1 cellular context compared by ENCODE assay signal in the genomic region with DNA sequence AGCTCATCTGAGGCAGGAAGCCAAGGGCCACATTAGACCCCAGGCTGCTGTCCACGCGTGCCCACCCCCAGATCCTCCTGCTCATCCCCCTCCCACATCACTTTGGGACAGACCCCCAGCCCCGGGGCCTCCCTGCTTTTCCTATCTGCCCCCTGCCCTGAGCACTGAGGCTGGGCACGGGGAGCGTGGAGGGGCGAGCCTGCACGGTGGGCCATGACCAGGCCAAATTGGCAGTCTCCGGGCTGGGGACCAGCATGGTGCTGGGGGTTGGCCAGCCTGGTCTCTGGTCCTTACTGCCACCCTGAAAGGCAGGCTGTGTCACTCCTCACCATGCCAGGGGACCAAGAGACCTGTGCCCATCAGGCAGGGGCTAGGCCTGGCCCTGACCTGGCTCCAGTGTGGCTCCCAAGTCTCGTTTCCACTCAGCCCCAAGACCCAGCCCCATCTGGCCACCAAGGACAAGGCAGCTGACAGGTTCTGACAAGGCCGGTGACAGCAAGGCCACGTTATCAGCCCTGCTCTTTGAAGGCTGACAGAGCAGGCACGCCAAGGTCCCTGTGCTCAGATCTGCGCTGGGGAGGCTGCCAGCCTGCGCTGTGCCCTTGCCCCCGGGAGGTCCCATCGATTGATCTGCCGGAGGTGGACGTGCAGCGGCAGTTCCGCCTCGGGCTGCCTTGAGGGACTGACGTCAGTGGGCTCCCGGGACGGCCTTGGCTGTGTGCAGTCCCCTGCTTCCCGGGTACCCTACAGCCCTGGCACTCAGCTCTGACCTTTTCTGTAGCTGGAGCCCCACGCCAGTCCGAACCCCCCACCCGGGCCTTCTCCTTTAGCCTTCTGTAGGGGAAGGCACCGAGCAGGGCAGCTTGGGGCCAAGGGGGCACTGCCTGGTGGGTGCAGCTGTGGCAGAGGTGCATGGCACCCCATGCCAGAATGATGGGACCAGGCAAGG.
TF ChIP-seq lines count a peak whose summit lies in the region.

No MANE protein-coding gene starts in this region.

TF ChIP-seq in HepG2, 621 proteins besides CTCF, POLR2A, EP300 and RAD21 (continued from another document and continues in another):
- TF ChIP-seq, protein P1, sequence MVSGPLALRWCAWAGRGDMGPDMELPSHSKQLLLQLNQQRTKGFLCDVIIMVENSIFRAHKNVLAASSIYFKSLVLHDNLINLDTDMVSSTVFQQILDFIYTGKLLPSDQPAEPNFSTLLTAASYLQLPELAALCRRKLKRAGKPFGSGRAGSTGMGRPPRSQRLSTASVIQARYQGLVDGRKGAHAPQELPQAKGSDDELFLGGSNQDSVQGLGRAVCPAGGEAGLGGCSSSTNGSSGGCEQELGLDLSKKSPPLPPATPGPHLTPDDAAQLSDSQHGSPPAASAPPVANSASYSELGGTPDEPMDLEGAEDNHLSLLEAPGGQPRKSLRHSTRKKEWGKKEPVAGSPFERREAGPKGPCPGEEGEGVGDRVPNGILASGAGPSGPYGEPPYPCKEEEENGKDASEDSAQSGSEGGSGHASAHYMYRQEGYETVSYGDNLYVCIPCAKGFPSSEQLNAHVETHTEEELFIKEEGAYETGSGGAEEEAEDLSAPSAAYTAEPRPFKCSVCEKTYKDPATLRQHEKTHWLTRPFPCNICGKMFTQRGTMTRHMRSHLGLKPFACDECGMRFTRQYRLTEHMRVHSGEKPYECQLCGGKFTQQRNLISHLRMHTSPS (CRISPR knock-in tag; IDR thresholded peaks at IDR 0.05; ENCODE audit: low read depth) = peak; percentile 100
- TF ChIP-seq, protein P2, sequence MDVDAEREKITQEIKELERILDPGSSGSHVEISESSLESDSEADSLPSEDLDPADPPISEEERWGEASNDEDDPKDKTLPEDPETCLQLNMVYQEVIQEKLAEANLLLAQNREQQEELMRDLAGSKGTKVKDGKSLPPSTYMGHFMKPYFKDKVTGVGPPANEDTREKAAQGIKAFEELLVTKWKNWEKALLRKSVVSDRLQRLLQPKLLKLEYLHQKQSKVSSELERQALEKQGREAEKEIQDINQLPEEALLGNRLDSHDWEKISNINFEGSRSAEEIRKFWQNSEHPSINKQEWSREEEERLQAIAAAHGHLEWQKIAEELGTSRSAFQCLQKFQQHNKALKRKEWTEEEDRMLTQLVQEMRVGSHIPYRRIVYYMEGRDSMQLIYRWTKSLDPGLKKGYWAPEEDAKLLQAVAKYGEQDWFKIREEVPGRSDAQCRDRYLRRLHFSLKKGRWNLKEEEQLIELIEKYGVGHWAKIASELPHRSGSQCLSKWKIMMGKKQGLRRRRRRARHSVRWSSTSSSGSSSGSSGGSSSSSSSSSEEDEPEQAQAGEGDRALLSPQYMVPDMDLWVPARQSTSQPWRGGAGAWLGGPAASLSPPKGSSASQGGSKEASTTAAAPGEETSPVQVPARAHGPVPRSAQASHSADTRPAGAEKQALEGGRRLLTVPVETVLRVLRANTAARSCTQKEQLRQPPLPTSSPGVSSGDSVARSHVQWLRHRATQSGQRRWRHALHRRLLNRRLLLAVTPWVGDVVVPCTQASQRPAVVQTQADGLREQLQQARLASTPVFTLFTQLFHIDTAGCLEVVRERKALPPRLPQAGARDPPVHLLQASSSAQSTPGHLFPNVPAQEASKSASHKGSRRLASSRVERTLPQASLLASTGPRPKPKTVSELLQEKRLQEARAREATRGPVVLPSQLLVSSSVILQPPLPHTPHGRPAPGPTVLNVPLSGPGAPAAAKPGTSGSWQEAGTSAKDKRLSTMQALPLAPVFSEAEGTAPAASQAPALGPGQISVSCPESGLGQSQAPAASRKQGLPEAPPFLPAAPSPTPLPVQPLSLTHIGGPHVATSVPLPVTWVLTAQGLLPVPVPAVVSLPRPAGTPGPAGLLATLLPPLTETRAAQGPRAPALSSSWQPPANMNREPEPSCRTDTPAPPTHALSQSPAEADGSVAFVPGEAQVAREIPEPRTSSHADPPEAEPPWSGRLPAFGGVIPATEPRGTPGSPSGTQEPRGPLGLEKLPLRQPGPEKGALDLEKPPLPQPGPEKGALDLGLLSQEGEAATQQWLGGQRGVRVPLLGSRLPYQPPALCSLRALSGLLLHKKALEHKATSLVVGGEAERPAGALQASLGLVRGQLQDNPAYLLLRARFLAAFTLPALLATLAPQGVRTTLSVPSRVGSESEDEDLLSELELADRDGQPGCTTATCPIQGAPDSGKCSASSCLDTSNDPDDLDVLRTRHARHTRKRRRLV (CRISPR knock-in tag; IDR thresholded peaks at IDR 0.05) = peak; percentile 73
- TF ChIP-seq ZNF780A (CRISPR knock-in tag; IDR thresholded peaks at IDR 0.05) (no peak), ZFP1 (CRISPR knock-in tag; IDR thresholded peaks at IDR 0.05) (0 out of 2 replicates have a peak, but pooled peaks have one; percentile 52), ATM (IDR thresholded peaks at IDR 0.05; ENCODE audit: borderline replicate concordance) (no peak), ZNF678 (CRISPR knock-in tag; IDR thresholded peaks at IDR 0.05) (no peak), MAFF (IDR thresholded peaks at IDR 0.05; ENCODE audit: low read depth, low read length) (no peak), FOSL1 (CRISPR knock-in tag; IDR thresholded peaks at IDR 0.05; ENCODE audit: borderline replicate concordance) (no peak), RARA (CRISPR knock-in tag; IDR thresholded peaks at IDR 0.05) (peak; percentile 96), THYN1 (CRISPR knock-in tag; IDR thresholded peaks at IDR 0.05; ENCODE audit: borderline replicate concordance, low read depth) (no peak), HNRNPH1 (optimal IDR thresholded peaks at IDR 0.05; ENCODE audit: low read depth, low read length) (no peak), ZNF766 (CRISPR knock-in tag; IDR thresholded peaks at IDR 0.05; ENCODE audit: borderline replicate concordance) (peak; percentile 68; the same call in 1 of the 2 replicates), MXI1 (IDR thresholded peaks at IDR 0.05; ENCODE audit: borderline replicate concordance, low read depth, low read length) (peak; percentile 86; the same call in 1 of the 3 replicates), ZNF292 (CRISPR knock-in tag; IDR thresholded peaks at IDR 0.05; ENCODE audit: borderline replicate concordance, low read depth) (peak; percentile 99), SOX13 (IDR thresholded peaks at IDR 0.05) (no peak), SOX13 (CRISPR knock-in tag; conservative IDR thresholded peaks at IDR 0.05 in 1 of 2, IDR thresholded peaks at IDR 0.05 in 1 of 2) (peak in 1 of 2 experiments; percentile 75; a peak in 2 of 4 replicates), ZFP62 (CRISPR knock-in tag; IDR thresholded peaks at IDR 0.05) (peak; percentile 66; the same call in 1 of the 2 replicates), ARHGAP35 (CRISPR knock-in tag; IDR thresholded peaks at IDR 0.05; ENCODE audit: borderline replicate concordance) (peak; percentile 73), NR2F6 (IDR thresholded peaks at IDR 0.05) (peak; percentile 92), NR2F6 (CRISPR knock-in tag; IDR thresholded peaks at IDR 0.05) (peak; percentile 96), ZSCAN9 (CRISPR knock-in tag; IDR thresholded peaks at IDR 0.05; ENCODE audit: borderline replicate concordance) (peak; percentile 74; the same call in 1 of the 2 replicates), ZNF616 (CRISPR knock-in tag; IDR thresholded peaks at IDR 0.05; ENCODE audit: low read depth) (no peak; the same call in 1 of the 2 replicates), ZNF891 (CRISPR knock-in tag; IDR thresholded peaks at IDR 0.05) (peak; percentile 92), ZMYM3 (CRISPR knock-in tag; IDR thresholded peaks at IDR 0.05) (peak; percentile 92), CEBPG (CRISPR knock-in tag; IDR thresholded peaks at IDR 0.05) (peak; percentile 45), ZSCAN20 (CRISPR knock-in tag; IDR thresholded peaks at IDR 0.05; ENCODE audit: borderline replicate concordance) (no peak)
- TF ChIP-seq, protein P3, sequence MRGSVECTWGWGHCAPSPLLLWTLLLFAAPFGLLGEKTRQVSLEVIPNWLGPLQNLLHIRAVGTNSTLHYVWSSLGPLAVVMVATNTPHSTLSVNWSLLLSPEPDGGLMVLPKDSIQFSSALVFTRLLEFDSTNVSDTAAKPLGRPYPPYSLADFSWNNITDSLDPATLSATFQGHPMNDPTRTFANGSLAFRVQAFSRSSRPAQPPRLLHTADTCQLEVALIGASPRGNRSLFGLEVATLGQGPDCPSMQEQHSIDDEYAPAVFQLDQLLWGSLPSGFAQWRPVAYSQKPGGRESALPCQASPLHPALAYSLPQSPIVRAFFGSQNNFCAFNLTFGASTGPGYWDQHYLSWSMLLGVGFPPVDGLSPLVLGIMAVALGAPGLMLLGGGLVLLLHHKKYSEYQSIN (CRISPR knock-in tag; IDR thresholded peaks at IDR 0.05; ENCODE audit: borderline replicate concordance) = no peak
- TF ChIP-seq, protein P4, sequence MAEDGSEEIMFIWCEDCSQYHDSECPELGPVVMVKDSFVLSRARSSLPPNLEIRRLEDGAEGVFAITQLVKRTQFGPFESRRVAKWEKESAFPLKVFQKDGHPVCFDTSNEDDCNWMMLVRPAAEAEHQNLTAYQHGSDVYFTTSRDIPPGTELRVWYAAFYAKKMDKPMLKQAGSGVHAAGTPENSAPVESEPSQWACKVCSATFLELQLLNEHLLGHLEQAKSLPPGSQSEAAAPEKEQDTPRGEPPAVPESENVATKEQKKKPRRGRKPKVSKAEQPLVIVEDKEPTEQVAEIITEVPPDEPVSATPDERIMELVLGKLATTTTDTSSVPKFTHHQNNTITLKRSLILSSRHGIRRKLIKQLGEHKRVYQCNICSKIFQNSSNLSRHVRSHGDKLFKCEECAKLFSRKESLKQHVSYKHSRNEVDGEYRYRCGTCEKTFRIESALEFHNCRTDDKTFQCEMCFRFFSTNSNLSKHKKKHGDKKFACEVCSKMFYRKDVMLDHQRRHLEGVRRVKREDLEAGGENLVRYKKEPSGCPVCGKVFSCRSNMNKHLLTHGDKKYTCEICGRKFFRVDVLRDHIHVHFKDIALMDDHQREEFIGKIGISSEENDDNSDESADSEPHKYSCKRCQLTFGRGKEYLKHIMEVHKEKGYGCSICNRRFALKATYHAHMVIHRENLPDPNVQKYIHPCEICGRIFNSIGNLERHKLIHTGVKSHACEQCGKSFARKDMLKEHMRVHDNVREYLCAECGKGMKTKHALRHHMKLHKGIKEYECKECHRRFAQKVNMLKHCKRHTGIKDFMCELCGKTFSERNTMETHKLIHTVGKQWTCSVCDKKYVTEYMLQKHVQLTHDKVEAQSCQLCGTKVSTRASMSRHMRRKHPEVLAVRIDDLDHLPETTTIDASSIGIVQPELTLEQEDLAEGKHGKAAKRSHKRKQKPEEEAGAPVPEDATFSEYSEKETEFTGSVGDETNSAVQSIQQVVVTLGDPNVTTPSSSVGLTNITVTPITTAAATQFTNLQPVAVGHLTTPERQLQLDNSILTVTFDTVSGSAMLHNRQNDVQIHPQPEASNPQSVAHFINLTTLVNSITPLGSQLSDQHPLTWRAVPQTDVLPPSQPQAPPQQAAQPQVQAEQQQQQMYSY (CRISPR knock-in tag; IDR thresholded peaks at IDR 0.05) = no peak
- TF ChIP-seq, protein P5, sequence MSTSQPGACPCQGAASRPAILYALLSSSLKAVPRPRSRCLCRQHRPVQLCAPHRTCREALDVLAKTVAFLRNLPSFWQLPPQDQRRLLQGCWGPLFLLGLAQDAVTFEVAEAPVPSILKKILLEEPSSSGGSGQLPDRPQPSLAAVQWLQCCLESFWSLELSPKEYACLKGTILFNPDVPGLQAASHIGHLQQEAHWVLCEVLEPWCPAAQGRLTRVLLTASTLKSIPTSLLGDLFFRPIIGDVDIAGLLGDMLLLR (CRISPR knock-in tag; IDR thresholded peaks at IDR 0.05) = no peak
- TF ChIP-seq, protein P6, sequence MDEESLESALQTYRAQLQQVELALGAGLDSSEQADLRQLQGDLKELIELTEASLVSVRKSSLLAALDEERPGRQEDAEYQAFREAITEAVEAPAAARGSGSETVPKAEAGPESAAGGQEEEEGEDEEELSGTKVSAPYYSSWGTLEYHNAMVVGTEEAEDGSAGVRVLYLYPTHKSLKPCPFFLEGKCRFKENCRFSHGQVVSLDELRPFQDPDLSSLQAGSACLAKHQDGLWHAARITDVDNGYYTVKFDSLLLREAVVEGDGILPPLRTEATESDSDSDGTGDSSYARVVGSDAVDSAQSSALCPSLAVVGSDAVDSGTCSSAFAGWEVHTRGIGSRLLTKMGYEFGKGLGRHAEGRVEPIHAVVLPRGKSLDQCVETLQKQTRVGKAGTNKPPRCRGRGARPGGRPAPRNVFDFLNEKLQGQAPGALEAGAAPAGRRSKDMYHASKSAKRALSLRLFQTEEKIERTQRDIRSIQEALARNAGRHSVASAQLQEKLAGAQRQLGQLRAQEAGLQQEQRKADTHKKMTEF (CRISPR knock-in tag; IDR thresholded peaks at IDR 0.05) = peak; percentile 95
- TF ChIP-seq, protein P7, sequence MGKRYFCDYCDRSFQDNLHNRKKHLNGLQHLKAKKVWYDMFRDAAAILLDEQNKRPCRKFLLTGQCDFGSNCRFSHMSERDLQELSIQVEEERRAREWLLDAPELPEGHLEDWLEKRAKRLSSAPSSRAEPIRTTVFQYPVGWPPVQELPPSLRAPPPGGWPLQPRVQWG (CRISPR knock-in tag; IDR thresholded peaks at IDR 0.05; ENCODE audit: borderline replicate concordance, low read depth) = no peak
- TF ChIP-seq, protein P8, sequence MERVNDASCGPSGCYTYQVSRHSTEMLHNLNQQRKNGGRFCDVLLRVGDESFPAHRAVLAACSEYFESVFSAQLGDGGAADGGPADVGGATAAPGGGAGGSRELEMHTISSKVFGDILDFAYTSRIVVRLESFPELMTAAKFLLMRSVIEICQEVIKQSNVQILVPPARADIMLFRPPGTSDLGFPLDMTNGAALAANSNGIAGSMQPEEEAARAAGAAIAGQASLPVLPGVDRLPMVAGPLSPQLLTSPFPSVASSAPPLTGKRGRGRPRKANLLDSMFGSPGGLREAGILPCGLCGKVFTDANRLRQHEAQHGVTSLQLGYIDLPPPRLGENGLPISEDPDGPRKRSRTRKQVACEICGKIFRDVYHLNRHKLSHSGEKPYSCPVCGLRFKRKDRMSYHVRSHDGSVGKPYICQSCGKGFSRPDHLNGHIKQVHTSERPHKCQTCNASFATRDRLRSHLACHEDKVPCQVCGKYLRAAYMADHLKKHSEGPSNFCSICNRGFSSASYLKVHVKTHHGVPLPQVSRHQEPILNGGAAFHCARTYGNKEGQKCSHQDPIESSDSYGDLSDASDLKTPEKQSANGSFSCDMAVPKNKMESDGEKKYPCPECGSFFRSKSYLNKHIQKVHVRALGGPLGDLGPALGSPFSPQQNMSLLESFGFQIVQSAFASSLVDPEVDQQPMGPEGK (CRISPR knock-in tag; IDR thresholded peaks at IDR 0.05) = peak; percentile 99
- TF ChIP-seq, protein P9, sequence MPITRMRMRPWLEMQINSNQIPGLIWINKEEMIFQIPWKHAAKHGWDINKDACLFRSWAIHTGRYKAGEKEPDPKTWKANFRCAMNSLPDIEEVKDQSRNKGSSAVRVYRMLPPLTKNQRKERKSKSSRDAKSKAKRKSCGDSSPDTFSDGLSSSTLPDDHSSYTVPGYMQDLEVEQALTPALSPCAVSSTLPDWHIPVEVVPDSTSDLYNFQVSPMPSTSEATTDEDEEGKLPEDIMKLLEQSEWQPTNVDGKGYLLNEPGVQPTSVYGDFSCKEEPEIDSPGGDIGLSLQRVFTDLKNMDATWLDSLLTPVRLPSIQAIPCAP (CRISPR knock-in tag; IDR thresholded peaks at IDR 0.05; ENCODE audit: low read depth) = no peak
- TF ChIP-seq, protein P10, sequence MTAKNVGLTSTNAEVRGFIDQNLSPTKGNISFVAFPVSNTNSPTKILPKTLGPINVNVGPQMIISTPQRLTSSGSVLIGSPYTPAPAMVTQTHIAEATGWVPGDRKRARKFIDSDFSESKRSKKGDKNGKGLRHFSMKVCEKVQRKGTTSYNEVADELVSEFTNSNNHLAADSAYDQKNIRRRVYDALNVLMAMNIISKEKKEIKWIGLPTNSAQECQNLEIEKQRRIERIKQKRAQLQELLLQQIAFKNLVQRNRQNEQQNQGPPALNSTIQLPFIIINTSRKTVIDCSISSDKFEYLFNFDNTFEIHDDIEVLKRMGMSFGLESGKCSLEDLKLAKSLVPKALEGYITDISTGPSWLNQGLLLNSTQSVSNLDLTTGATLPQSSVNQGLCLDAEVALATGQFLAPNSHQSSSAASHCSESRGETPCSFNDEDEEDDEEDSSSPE (CRISPR knock-in tag; IDR thresholded peaks at IDR 0.05) = peak; percentile 72
- TF ChIP-seq, protein P11, sequence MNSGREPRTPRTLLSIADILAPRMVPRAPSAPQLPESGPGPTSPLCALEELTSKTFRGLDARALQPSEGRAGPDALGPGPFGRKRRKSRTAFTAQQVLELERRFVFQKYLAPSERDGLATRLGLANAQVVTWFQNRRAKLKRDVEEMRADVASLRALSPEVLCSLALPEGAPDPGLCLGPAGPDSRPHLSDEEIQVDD (CRISPR knock-in tag; IDR thresholded peaks at IDR 0.05; ENCODE audit: borderline replicate concordance) = peak; percentile 91
